In genomic region chr16:65124596-65124995, GRCh38 we compare ENCODE assay signal across 19 cellular contexts. TPM values are rescaled to one million over a fixed set of nuclear protein-coding genes. Genes with fewer than 3 reads are reported as not detected.
DNase-seq lines count a peak whose midpoint lies in the region; FAIRE-seq and TF ChIP-seq lines count a peak whose summit lies in the region.
"Had no signal": no experiment of that assay in that cellular context is flagged by ENCODE, and none has a peak within 500 bp of the region (broad histone marks: within the 10 kb centered on the region; RNA-seq: fewer than 3 reads in every experiment).

No MANE protein-coding gene starts in this region.

- H3K4me1 ChIP-seq in astrocyte (ENCODE audit: insufficient read depth, low read length), result peaks cover 15% of the 10 kb centered on the region

- DNase-seq in AG04450 (ENCODE audit: low read depth, low spot score) (no peak), astrocyte (ENCODE audit: low read depth) (no peak), fibroblast of the aortic adventitia (ENCODE audit: low read depth) (no peak), osteocyte (ENCODE audit: extremely low spot score, unreplicated experiment) (no peak), KG1 (lab: John Stamatoyannopoulos, UW) (no peak), NCI-H2029 treated with DMSO at 0.1 percent for 48 hours (lab: John Stamatoyannopoulos, UW) (no peak), substantia nigra (lab: John Stamatoyannopoulos, UW) (no peak)
- no peak for DNase-seq in activated CD4-positive, alpha-beta memory T cell treated with anti-CD3 and anti-CD28 coated beads for 36 hours
- DNase-seq: activated CD4-positive, alpha-beta T cell treated with anti-CD3 and anti-CD28 coated beads, Interleukin-2, amount 50 U/mL, for 1 hour; activated naive CD4-positive, alpha-beta T cell treated with anti-CD3 and anti-CD28 coated beads, Interleukin-2, amount 50 U/mL, for 16 hours; activated T-cell treated with anti-CD3 and anti-CD28 coated beads, Interleukin-2, amount 50 U/mL, for 24 hours; CD8-positive, alpha-beta memory T cell; DMS79; NCI-H1092 treated with DMSO at 0.1 percent for 48 hours; NCI-H774; small intestine had no signal

- H3K27ac Mint-ChIP-seq in astrocyte (ENCODE audit: unreplicated experiment) (no peak overlapping the region), osteocyte (ENCODE audit: unreplicated experiment) (peak overlapping the region; percentile 6)
- no peak overlapping the region for H3K27ac Mint-ChIP-seq in activated CD4-positive, alpha-beta memory T cell treated with anti-CD3 and anti-CD28 coated beads for 36 hours
- H3K27ac Mint-ChIP-seq: activated T-cell treated with anti-CD3 and anti-CD28 coated beads, Interleukin-2, amount 50 U/mL, for 24 hours; CD8-positive, alpha-beta memory T cell had no signal

- peaks cover 10% of the 10 kb centered on the region for H3K4me1 Mint-ChIP-seq in astrocyte (ENCODE audit: low read depth, unreplicated experiment)
- peaks cover 20% of the 10 kb centered on the region for H3K4me1 Mint-ChIP-seq in osteocyte (ENCODE audit: unreplicated experiment)
- no peaks in the 10 kb centered on the region for H3K4me1 Mint-ChIP-seq in activated CD4-positive, alpha-beta memory T cell treated with anti-CD3 and anti-CD28 coated beads for 36 hours (ENCODE audit: low read depth)

- H3K27me3 Mint-ChIP-seq in astrocyte (ENCODE audit: low read depth, unreplicated experiment) (no peaks in the 10 kb centered on the region), osteocyte (ENCODE audit: unreplicated experiment) (no peaks in the 10 kb centered on the region)
- peaks cover 37% of the 10 kb centered on the region for H3K27me3 Mint-ChIP-seq in activated CD4-positive, alpha-beta memory T cell treated with anti-CD3 and anti-CD28 coated beads for 36 hours

- peaks cover 3% of the 10 kb centered on the region; the same call in 1 of the 2 replicates for H3K9me3 ChIP-seq in AG04450 (ENCODE audit: control insufficient read depth, insufficient read depth, low read length)
- no peaks in the 10 kb centered on the region for H3K9me3 ChIP-seq in astrocyte (ENCODE audit: insufficient read depth, low read depth, low read length)
- H3K9me3 ChIP-seq: A549, tibial nerve had no signal

- H3K27me3 ChIP-seq in AG04450 (ENCODE audit: control insufficient read depth, insufficient read depth, low read length) (no peaks in the 10 kb centered on the region), astrocyte (ENCODE audit: insufficient read depth, low read length) (no peaks in the 10 kb centered on the region)
- H3K27me3 ChIP-seq: tibial nerve had no signal

- H3K9ac ChIP-seq in astrocyte (ENCODE audit: low read length), result peak overlapping the region; percentile 95

- no peaks in the 10 kb centered on the region for H3K36me3 ChIP-seq in astrocyte (ENCODE audit: insufficient read depth, low read length)
- H3K36me3 ChIP-seq: tibial nerve had no signal

- CTCF ChIA-PET in AG04450 (lab: Charles Lee), result no interaction called here
- CTCF ChIA-PET in activated CD4-positive, alpha-beta memory T cell treated with anti-CD3 and anti-CD28 coated beads for 36 hours (lab: Charles Lee), result no interaction called here

- H3K36me3 Mint-ChIP-seq in astrocyte (ENCODE audit: low read depth, unreplicated experiment), result no peaks in the 10 kb centered on the region
- peaks cover 2% of the 10 kb centered on the region for H3K36me3 Mint-ChIP-seq in osteocyte (ENCODE audit: unreplicated experiment)
- no peaks in the 10 kb centered on the region for H3K36me3 Mint-ChIP-seq in activated CD4-positive, alpha-beta memory T cell treated with anti-CD3 and anti-CD28 coated beads for 36 hours

- H2AFZ ChIP-seq in astrocyte (ENCODE audit: low read depth, low read length), result no peak overlapping the region

- peaks cover 50% of the 10 kb centered on the region for H3K79me2 ChIP-seq in astrocyte (ENCODE audit: insufficient read depth, low read length)

- peak overlapping the region; percentile 88 for H3K4me3 Mint-ChIP-seq in astrocyte (ENCODE audit: unreplicated experiment)
- peak overlapping the region; percentile 97 for H3K4me3 Mint-ChIP-seq in osteocyte (ENCODE audit: unreplicated experiment)
- no peak overlapping the region for H3K4me3 Mint-ChIP-seq in activated CD4-positive, alpha-beta memory T cell treated with anti-CD3 and anti-CD28 coated beads for 36 hours
- H3K4me3 Mint-ChIP-seq: activated T-cell treated with anti-CD3 and anti-CD28 coated beads, Interleukin-2, amount 50 U/mL, for 24 hours; CD8-positive, alpha-beta memory T cell had no signal

- H3K9me3 Mint-ChIP-seq in astrocyte (ENCODE audit: unreplicated experiment) (no peaks in the 10 kb centered on the region), osteocyte (ENCODE audit: unreplicated experiment) (no peaks in the 10 kb centered on the region)
- no peaks in the 10 kb centered on the region for H3K9me3 Mint-ChIP-seq in activated CD4-positive, alpha-beta memory T cell treated with anti-CD3 and anti-CD28 coated beads for 36 hours
- H3K9me3 Mint-ChIP-seq: activated T-cell treated with anti-CD3 and anti-CD28 coated beads, Interleukin-2, amount 50 U/mL, for 24 hours had no signal

- POLR2A ChIA-PET in AG04450 (lab: Yijun Ruan, JAX), result no interaction called here
- POLR2A ChIA-PET in activated CD4-positive, alpha-beta memory T cell treated with anti-CD3 and anti-CD28 coated beads for 36 hours (lab: Charles Lee), result no interaction called here

- no peak overlapping the region for H3K27ac ChIP-seq in AG04450 (ENCODE audit: low read depth, low read length)
- no peak overlapping the region for H3K27ac ChIP-seq in astrocyte (ENCODE audit: low read depth, low read length)
- no peak overlapping the region for H3K27ac ChIP-seq in substantia nigra (ENCODE audit: low read depth, low read length, poor library complexity, severe bottlenecking)
- H3K27ac ChIP-seq: A549 had no signal

- H4K20me1 ChIP-seq in astrocyte (ENCODE audit: insufficient read depth, low read length), result peaks cover 14% of the 10 kb centered on the region

- no peak for TF ChIP-seq CTCF in AG04450 (IDR thresholded peaks at IDR 0.05; ENCODE audit: low read depth, low read length)
- TF ChIP-seq CTCF in astrocyte (IDR thresholded peaks at IDR 0.05; ENCODE audit: insufficient read depth, low read depth, low read length), result no peak
- no peak for TF ChIP-seq CTCF in fibroblast of the aortic adventitia (IDR thresholded peaks at IDR 0.05; ENCODE audit: insufficient read depth, low read length)
- no peak for TF ChIP-seq CTCF in osteocyte (IDR thresholded peaks at IDR 0.05)

- FAIRE-seq in astrocyte (lab: Jason Lieb, UNC), result no peak
- FAIRE-seq: A549, bronchial epithelial cell, small intestine had no signal

- H3K4me2 ChIP-seq in astrocyte (ENCODE audit: low read length), result peak overlapping the region; percentile 91

- H3K4me3 ChIP-seq in AG04450 (ENCODE audit: low read depth, low read length), result peak overlapping the region; percentile 72
- H3K4me3 ChIP-seq in astrocyte (ENCODE audit: insufficient read depth, low read depth, low read length), result peak overlapping the region; percentile 62
- peak overlapping the region; percentile 71 for H3K4me3 ChIP-seq in fibroblast of the aortic adventitia (ENCODE audit: low read depth, low read length)
- H3K4me3 ChIP-seq: A549 had no signal

- intact Hi-C loops in activated CD4-positive, alpha-beta memory T cell treated with anti-CD3 and anti-CD28 coated beads for 36 hours (cut with micrococcal nuclease), result loop anchor here (10.0 kb wide), 2 partner anchors 960 to 1150 kb away; no protein-coding TSS in a partner anchor

RNA-seq across cellular contexts. Expression of gene CDH11, which starts 2.7 kb away (rescaled TPM):
- polyA plus RNA-seq in AG04450 (2011; rRNA removed), result 276 and 306 TPM in 2 replicates
- polyA minus RNA-seq in AG04450 (2011; rRNA and poly(A)+ RNA removed), result 713 and 756 TPM in 2 replicates
- 313 and 509 TPM in 2 replicates for total RNA-seq in astrocyte
- 397 and 695 TPM in 2 replicates for total RNA-seq in fibroblast of the aortic adventitia (ENCODE audit: low replicate concordance)
- 560 and 587 TPM in 2 replicates for total RNA-seq in osteocyte
- not detected for total RNA-seq in activated CD4-positive, alpha-beta memory T cell treated with anti-CD3 and anti-CD28 coated beads for 36 hours
- total RNA-seq: CD8-positive, alpha-beta memory T cell had no signal
- polyA plus RNA-seq: CD8-positive, alpha-beta memory T cell had no signal

Comparison
In these comparisons a context has a peak if more than half of its experiments do, and no peak if none do; other contexts are left out.
1. RNA of gene CDH11, which starts 2.7 kb away (total RNA-seq): 560 to 587 TPM in osteocyte, 397 to 695 TPM in fibroblast of the aortic adventitia and 313 to 509 TPM in astrocyte; not detected in activated CD4-positive, alpha-beta memory T cell treated with anti-CD3 and anti-CD28 coated beads for 36 hours; every median in the first group is over 100 times any median in the second.
2. Peak in every context shown above with its lines, with median percentiles within 50 percentile points of each other: H3K4me3 ChIP-seq.